Comparison of ENCODE assay signal across 29 cellular contexts in the genomic region with DNA sequence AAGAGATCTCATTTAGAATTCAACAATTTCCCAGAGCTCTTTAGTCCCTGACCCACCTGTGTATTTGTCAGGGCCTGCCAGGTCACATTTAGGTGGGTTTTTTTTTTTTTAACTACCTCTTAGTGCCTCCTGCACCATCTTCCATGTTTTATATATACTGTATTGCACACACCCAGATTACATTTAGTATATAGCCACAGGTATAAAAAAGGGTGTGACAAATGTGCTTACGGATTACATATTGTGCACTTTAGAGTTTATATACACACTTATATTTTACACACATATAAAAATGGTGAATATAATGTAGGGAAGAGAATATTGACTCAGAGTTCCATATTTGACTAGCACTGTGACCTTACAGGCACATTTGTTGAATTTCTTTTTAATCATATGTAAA.
"Had no signal": no experiment of that assay in that cellular context is flagged by ENCODE, and none has a peak within 500 bp of the region (broad histone marks: within the 10 kb centered on the region; RNA-seq: fewer than 3 reads in every experiment).

No MANE protein-coding gene starts in this region.

- ATAC-seq: PC-3 had no signal

- DNase-seq: Karpas-422, KBM-7, MM.1S, MV-4-11, NCI-H1092, NCI-H1105, NCI-H1417 treated with DMSO at 0.1 percent for 48 hours, NCI-H1436 treated with DMSO at 0.1 percent for 48 hours, NCI-H1694 treated with DMSO at 0.1 percent for 48 hours, NCI-H187 treated with DMSO at 0.1 percent for 48 hours, NCI-H2029, NCI-H2081, NCI-H2171 treated with DMSO at 0.1 percent for 48 hours, NCI-H2227 treated with DMSO at 0.1 percent for 48 hours, NCI-H345, NCI-H446, NCI-H510A treated with DMSO at 0.1 percent for 48 hours, NCI-H524 treated with DMSO at 0.1 percent for 48 hours, NCI-H526 treated with DMSO at 0.1 percent for 48 hours, NCI-H774, OCI-M1, PC-3, Peyer's patch, Right ventricle myocardium superior, RPMI8226, SHP77 treated with DMSO at 0.1 percent for 48 hours, SK-N-SH had no signal

- H3K9ac ChIP-seq: KMS-11, SK-N-SH had no signal

- H3K4me2 ChIP-seq: KMS-11, SK-N-SH had no signal

- H3K36me3 ChIP-seq: Peyer's patch, SJSA1 had no signal

- H3K27ac ChIP-seq: KMS-11, SJSA1 had no signal

- H3K27me3 ChIP-seq: Peyer's patch, SJSA1 had no signal

- H3K9me3 ChIP-seq: Peyer's patch, SJSA1, SK-N-SH had no signal

- H3K4me3 ChIP-seq: Peyer's patch, SJSA1 had no signal
